ENCODE assay signal across 9 cellular contexts in the genomic region with DNA sequence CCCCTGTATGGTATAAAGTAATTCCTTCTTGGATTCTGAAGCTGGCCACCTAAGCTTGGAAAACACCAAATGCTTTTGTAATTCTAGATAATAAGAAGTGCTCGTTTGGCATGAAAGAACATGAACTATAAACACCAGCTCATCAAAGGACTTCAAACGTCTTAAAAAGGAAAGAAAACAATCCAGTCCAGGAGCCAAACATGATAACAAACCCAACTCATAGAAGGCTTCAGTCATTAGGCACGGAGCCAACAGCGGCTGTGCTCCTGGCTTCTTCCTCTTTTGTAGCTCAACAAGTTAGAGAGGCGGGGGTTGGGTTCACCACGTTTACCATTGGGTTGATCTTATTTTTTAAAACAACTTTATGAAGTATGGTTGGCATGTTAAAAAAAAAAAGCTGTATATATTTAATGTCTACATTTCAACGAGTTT. TPM values are rescaled to one million over a fixed set of nuclear protein-coding genes. Genes with fewer than 3 reads are reported as not detected.
DNase-seq lines count a peak whose midpoint lies in the region; ATAC-seq, FAIRE-seq and TF ChIP-seq lines count a peak whose summit lies in the region.
"Had no signal": no experiment of that assay in that cellular context is flagged by ENCODE, and none has a peak within 500 bp of the region (broad histone marks: within the 10 kb centered on the region; RNA-seq: fewer than 3 reads in every experiment).

No MANE protein-coding gene starts in this region.

- peak; percentile 33 for DNase-seq in EL
- DNase-seq in Kasumi-1 (lab: John Stamatoyannopoulos, UW): peak; percentile 97
- DNase-seq in T-helper 9 cell: peak; percentile 16
- DNase-seq in effector memory CD8-positive, alpha-beta T cell: no peak
- DNase-seq in ovary: peak; percentile 84 to 94 (median 87)
- no peak for DNase-seq in RCC 7860 (ENCODE audit: low spot score)

- peak overlapping the region; percentile 74 to 80 for H3K4me3 Mint-ChIP-seq in effector memory CD8-positive, alpha-beta T cell

- no peaks in the 10 kb centered on the region for H3K9me3 Mint-ChIP-seq in effector memory CD8-positive, alpha-beta T cell

- no peak for TF ChIP-seq EP300 in ovary (IDR thresholded peaks at IDR 0.05)

- H3K27ac ChIP-seq in ovary: peak overlapping the region in 1 of 2 donors; percentile 70
- H3K27ac ChIP-seq: neutrophil had no signal

- H3K4me3 ChIP-seq in ovary: no peak overlapping the region

- no peaks in the 10 kb centered on the region for H3K27me3 ChIP-seq in ovary

- H3K36me3 ChIP-seq in ovary: no peaks in the 10 kb centered on the region
- H3K36me3 ChIP-seq: neutrophil had no signal

- peaks cover 2% of the 10 kb centered on the region for H3K4me1 ChIP-seq in ovary (ENCODE audit: insufficient read depth)

- 3 to 5% (median 4%) methylated on average over 7 of the region's 7 CpGs for WGBS in ovary, 3 donors

- no peak for TF ChIP-seq CTCF in ovary (IDR thresholded peaks at IDR 0.05)

- no peak for ATAC-seq in effector memory CD8-positive, alpha-beta T cell (replicated peaks)
- ATAC-seq in HG03039 (IDR thresholded peaks at IDR 0.05; ENCODE audit: unreplicated experiment) (no peak), GM18517 (IDR thresholded peaks at IDR 0.05; ENCODE audit: unreplicated experiment) (no peak)

- no peak for TF ChIP-seq POLR2A in ovary (IDR thresholded peaks at IDR 0.05)

- peak overlapping the region; percentile 86 to 96 for H3K27ac Mint-ChIP-seq in effector memory CD8-positive, alpha-beta T cell

- peaks cover 19 to 21% of the 10 kb centered on the region in 2 donors for H3K4me1 Mint-ChIP-seq in effector memory CD8-positive, alpha-beta T cell (ENCODE audit: low read depth in 2 of 2)

- intact Hi-C loops in ovary (cut with DNase I): no loop called here

- no peaks in the 10 kb centered on the region for H3K9me3 ChIP-seq in ovary
- H3K9me3 ChIP-seq: neutrophil had no signal

- peaks cover 6% of the 10 kb centered on the region for H3K36me3 Mint-ChIP-seq in effector memory CD8-positive, alpha-beta T cell (ENCODE audit: insufficient read depth)

- peaks cover 4 to 24% of the 10 kb centered on the region in 2 donors for H3K27me3 Mint-ChIP-seq in effector memory CD8-positive, alpha-beta T cell

- no peak for FAIRE-seq in RCC 7860 (lab: Jason Lieb, UNC)

RNA-seq across cellular contexts. Expression of gene ECHDC3, which starts 56.4 kb away (rescaled TPM):
- 10 to 100 TPM; 13.1 to 33.2 (median 15.3) TPM for total RNA-seq in ovary
- 10 to 100 TPM; 17.8 to 28.0 TPM for polyA plus RNA-seq in ovary

Comparison
In these comparisons a context has a peak if more than half of its experiments do, and no peak if none do; other contexts are left out.
1. DNase-seq: peak in EL (single experiment), Kasumi-1 (2 of 2), T-helper 9 cell (single experiment) and ovary (5 of 5); none in effector memory CD8-positive, alpha-beta T cell (0 of 3) and RCC 7860 (single experiment).